In genomic region chrX:78708171-78708570, GRCh38 we compare ENCODE assay signal across 8 cellular contexts. TPM values are rescaled to one million over a fixed set of nuclear protein-coding genes. Genes with fewer than 3 reads are reported as not detected.
A peak's percentile ranks its signal among the peaks of the same experiment; 100 is the strongest.
DNase-seq lines count a peak whose midpoint lies in the region; ATAC-seq, FAIRE-seq and TF ChIP-seq lines count a peak whose summit lies in the region.

No MANE protein-coding gene starts in this region.

- H3K4me3 ChIP-seq in GM12878 (no peak overlapping the region), sigmoid colon (no peak overlapping the region)

- TF ChIP-seq EP300 in GM12878 (IDR thresholded peaks at IDR 0.05; ENCODE audit: borderline replicate concordance in 1 of 2, control insufficient read depth in 1 of 2, low read depth in 2 of 2, low read length in 2 of 2) (no peak), sigmoid colon (IDR thresholded peaks at IDR 0.05) (no peak)

- 15% methylated on average over 3 of the region's 3 CpGs for WGBS in GM12878 (ENCODE audit: insufficient coverage, insufficient replicate concordance, low lambda C conversion rate, missing lambda C conversion rate)
- 51 to 59% methylated on average over 3 of the region's 3 CpGs for WGBS in sigmoid colon, 2 donors

- H2AFZ ChIP-seq in GM12878 (ENCODE audit: control insufficient read depth, low read depth, low read length): no peak overlapping the region

- H3K4me2 ChIP-seq in GM12878 (ENCODE audit: control insufficient read depth, insufficient read depth): no peak overlapping the region

- TF ChIP-seq POLR2A in GM12878 (IDR thresholded peaks at IDR 0.05; ENCODE audit: low read depth, low read length) (no peak), sigmoid colon (IDR thresholded peaks at IDR 0.05) (no peak)

- H4K20me1 ChIP-seq in GM12878 (ENCODE audit: control insufficient read depth, insufficient read depth): no peaks in the 10 kb centered on the region

- no peaks in the 10 kb centered on the region for H3K27me3 ChIP-seq in GM12878 (replicated peaks in 1 of 2; ENCODE audit: control insufficient read depth in 2 of 2, insufficient read depth in 2 of 2, low read length in 1 of 2)
- H3K27me3 ChIP-seq in sigmoid colon: no peaks in the 10 kb centered on the region

- RAD21 ChIA-PET in GM12878 (lab: Charles Lee; ENCODE audit: unreplicated experiment): interaction anchor here (1.2 to 4.4 kb wide), 9 partner anchors 18 to 374 kb away, joined by 3 to 25 read pairs (median 9); no protein-coding TSS in a partner anchor

- no peaks in the 10 kb centered on the region for H3K27me3 Mint-ChIP-seq in activated CD4-positive, alpha-beta memory T cell treated with anti-CD3 and anti-CD28 coated beads, Interleukin-2, amount 10 ng/mL, durations not matched to agents 7 days and 5 days

- H3K9ac ChIP-seq in GM12878 (ENCODE audit: control insufficient read depth, insufficient read depth, low read length): no peak overlapping the region

- peaks cover 3% of the 10 kb centered on the region for H3K9me3 Mint-ChIP-seq in activated CD4-positive, alpha-beta memory T cell treated with anti-CD3 and anti-CD28 coated beads, Interleukin-2, amount 10 ng/mL, durations not matched to agents 7 days and 5 days

- no peak for FAIRE-seq in GM12878 (lab: Jason Lieb, UNC)

- H3K4me3 Mint-ChIP-seq in activated CD4-positive, alpha-beta memory T cell treated with anti-CD3 and anti-CD28 coated beads, Interleukin-2, amount 10 ng/mL, durations not matched to agents 7 days and 5 days: no peak overlapping the region

- H3K79me2 ChIP-seq in GM12878 (ENCODE audit: control insufficient read depth, insufficient read depth, low read length): no peaks in the 10 kb centered on the region

- POLR2A ChIA-PET in GM12878 (lab: Charles Lee): no interaction called here
- POLR2A ChIA-PET in activated CD4-positive, alpha-beta memory T cell treated with anti-CD3 and anti-CD28 coated beads, Interleukin-2, amount 10 ng/mL, durations not matched to agents 7 days and 5 days (lab: Charles Lee): no interaction called here

- ATAC-seq in GM12878: peak; percentile 46; the same call in 2 of the 3 replicates
- no peak for ATAC-seq in GM19023 (IDR thresholded peaks at IDR 0.05; ENCODE audit: unreplicated experiment)

- H3K9me3 ChIP-seq in GM12878 (replicated peaks; ENCODE audit: control insufficient read depth, insufficient read depth, low read length) (no peaks in the 10 kb centered on the region; the same call in 2 of the 3 replicates), sigmoid colon (no peaks in the 10 kb centered on the region)

- TF ChIP-seq RAD21 in GM12878 (IDR thresholded peaks at IDR 0.05; ENCODE audit: insufficient read depth, low read depth, low read length): peak; percentile 61

- peak; percentile 38 for DNase-seq in GM03348 (ENCODE audit: low spot score)
- DNase-seq in M059J (ENCODE audit: low read depth): peak; percentile 56
- no peak for DNase-seq in GM12878 (ENCODE audit: low read depth, low spot score)
- DNase-seq in mucosa of gallbladder (ENCODE audit: low spot score): peak; percentile 17
- DNase-seq in putamen (ENCODE audit: low spot score): no peak
- DNase-seq in activated CD4-positive, alpha-beta memory T cell treated with anti-CD3 and anti-CD28 coated beads, Interleukin-2, amount 10 ng/mL, durations not matched to agents 7 days and 5 days: no peak
- no peak for DNase-seq in sigmoid colon

- no peak overlapping the region for H3K27ac Mint-ChIP-seq in activated CD4-positive, alpha-beta memory T cell treated with anti-CD3 and anti-CD28 coated beads, Interleukin-2, amount 10 ng/mL, durations not matched to agents 7 days and 5 days

- intact Hi-C loops in GM12878 (cut with micrococcal nuclease; ENCODE audit: unreplicated experiment): loop anchor here (1.0 kb wide), 1 partner anchor 153 kb away; no protein-coding TSS in a partner anchor
- intact Hi-C loops in sigmoid colon (cut with DNase I): no loop called here

- CTCF ChIA-PET in GM12878 (lab: Yijun Ruan, JAX): interaction anchor here (0.7 to 4.5 kb wide), 17 partner anchors 8 to 705 kb away, joined by 3 to 38 read pairs (median 5); partner anchors contain the start of gene RTL3
- CTCF ChIA-PET in activated CD4-positive, alpha-beta memory T cell treated with anti-CD3 and anti-CD28 coated beads, Interleukin-2, amount 10 ng/mL, durations not matched to agents 7 days and 5 days (lab: Charles Lee): interaction anchor here (1.0 kb wide), 1 partner anchor 152 kb away, joined by 3 read pairs; no protein-coding TSS in a partner anchor

- H3K4me1 ChIP-seq in GM12878 (ENCODE audit: control insufficient read depth, insufficient read depth, low read length): no peaks in the 10 kb centered on the region
- no peaks in the 10 kb centered on the region for H3K4me1 ChIP-seq in sigmoid colon

- in situ Hi-C loops in GM12878 (cut with MboI): no loop called here

- H3K36me3 Mint-ChIP-seq in activated CD4-positive, alpha-beta memory T cell treated with anti-CD3 and anti-CD28 coated beads, Interleukin-2, amount 10 ng/mL, durations not matched to agents 7 days and 5 days (ENCODE audit: low read depth): no peaks in the 10 kb centered on the region

- no TSS peak for BruUV-seq in GM12878 (replicated peaks; lab: Mats Ljungman, UMichigan)

- TF ChIP-seq CTCF in GM12878 (IDR thresholded peaks at IDR 0.05 in 2 of 3, conservative IDR thresholded peaks at IDR 0.05 in 1 of 3; ENCODE audit: control insufficient read depth in 2 of 3, extremely low read depth in 1 of 3, insufficient read depth in 1 of 3, low read depth in 3 of 3, low read length in 3 of 3) (peak; percentile 26 to 43 (median 36); a peak in 5 of 6 replicates), sigmoid colon (IDR thresholded peaks at IDR 0.05) (no peak)

- SMC1A ChIA-PET in GM12878 (lab: Charles Lee; ENCODE audit: uncharacterized antibody, unreplicated experiment): interaction anchor here (0.7 to 5.3 kb wide), 18 partner anchors 45 to 379 kb away, joined by 3 to 27 read pairs (median 5); partner anchors contain the start of gene RTL3

- no peaks in the 10 kb centered on the region for H3K36me3 ChIP-seq in GM12878 (ENCODE audit: control insufficient read depth in 2 of 2, insufficient read depth in 2 of 2, low read length in 1 of 2)
- no peaks in the 10 kb centered on the region for H3K36me3 ChIP-seq in sigmoid colon

- H3K4me1 Mint-ChIP-seq in activated CD4-positive, alpha-beta memory T cell treated with anti-CD3 and anti-CD28 coated beads, Interleukin-2, amount 10 ng/mL, durations not matched to agents 7 days and 5 days: no peaks in the 10 kb centered on the region

- no peak overlapping the region for H3K27ac ChIP-seq in GM12878 (ENCODE audit: control insufficient read depth, insufficient read depth)
- no peak overlapping the region for H3K27ac ChIP-seq in sigmoid colon

TF ChIP-seq in GM12878, 131 proteins besides CTCF, POLR2A, EP300 and RAD21 (continues in another document):
- TF ChIP-seq NFIC (IDR thresholded peaks at IDR 0.05; ENCODE audit: low read depth, low read length): no peak
- TF ChIP-seq CHD1 (IDR thresholded peaks at IDR 0.05; ENCODE audit: low read depth, low read length): no peak

RNA-seq across cellular contexts. Expression of gene LPAR4, which starts 39.3 kb away (rescaled TPM):
- total RNA-seq in M059J (2014; rRNA removed; shearing (Covaris generic)): 2.0 and 3.3 TPM in 2 replicates
- 0.47 and 0.54 TPM in 2 replicates for total RNA-seq in GM12878 (2013; cell fraction: nucleolus; rRNA removed)
- 0.05 TPM in 1 of 2 replicates, not detected in the other for total RNA-seq in GM12878 (2014; rRNA removed)
- total RNA-seq in GM12878 (2014; rRNA removed; fragmentation: Illumina TruSeq; extraction: Trizol): not detected in 2 replicates
- not detected in 2 replicates for total RNA-seq in GM12878 (2021)
- not detected for polyA plus RNA-seq in GM12878 (2011; ENCODE audit: low read depth)
- polyA plus RNA-seq in GM12878 (2011; rRNA removed): 0.10 and 0.26 TPM in 2 replicates
- polyA plus RNA-seq in GM12878 (2011; cell fraction: cytosol; rRNA removed): 0.03 and 0.06 TPM in 2 replicates
- 0.27 and 0.28 TPM in 2 replicates for polyA plus RNA-seq in GM12878 (2011; cell fraction: nucleus; rRNA removed)
- 0.08 TPM in 1 of 2 replicates, not detected in the other for polyA plus RNA-seq in GM12878 (2012)
- polyA plus RNA-seq in GM12878 (2014; fragmentation: Illumina TruSeq; extraction: Trizol): 0.06 and 0.29 TPM in 2 replicates
- under 1 TPM in 1 of 2 experiments, not detected in 1; 0.05 TPM for polyA plus RNA-seq in GM12878 (2014; fragmentation: Nextera tagmentation; extraction: Ambion mirVana)
- polyA plus RNA-seq in GM12878 (2014; rRNA removed): not detected in 2 replicates
- not detected for polyA plus RNA-seq in GM12878 (2016; fragmentation: Nextera tagmentation; extraction: Ambion mirVana)
- polyA minus RNA-seq in GM12878 (2011; rRNA and poly(A)+ RNA removed): 0.21 and 0.44 TPM in 2 replicates
- polyA minus RNA-seq in GM12878 (2011; cell fraction: cytosol; rRNA and poly(A)+ RNA removed): not detected in 2 replicates
- 0.29 TPM in 1 of 2 replicates, not detected in the other for polyA minus RNA-seq in GM12878 (2011; cell fraction: nucleus; rRNA and poly(A)+ RNA removed)
- total RNA-seq in mucosa of gallbladder: 0.20 TPM
- total RNA-seq in activated CD4-positive, alpha-beta memory T cell treated with anti-CD3 and anti-CD28 coated beads, Interleukin-2, amount 10 ng/mL, durations not matched to agents 7 days and 5 days: under 1 TPM in 1 of 2 experiments, not detected in 1; 0.08 TPM
- 1 to 10 TPM in 1 of 4 donors, under 1 TPM in 1, not detected in 2; 0.36 to 1.2 TPM for total RNA-seq in sigmoid colon
- polyA plus RNA-seq in sigmoid colon: 1 to 10 TPM in 1 of 3 donors, under 1 TPM in 1, not detected in 1; 0.07 to 1.2 TPM

RNA-seq across cellular contexts. Expression of gene RTL3, which starts 49.0 kb away (rescaled TPM):
- total RNA-seq in M059J (2014; rRNA removed; shearing (Covaris generic)): 2.1 and 3.0 TPM in 2 replicates
- total RNA-seq in GM12878 (2013; cell fraction: nucleolus; rRNA removed): 0.98 and 1.0 TPM in 2 replicates
- 0.16 and 0.23 TPM in 2 replicates for total RNA-seq in GM12878 (2014; rRNA removed)
- total RNA-seq in GM12878 (2014; rRNA removed; fragmentation: Illumina TruSeq; extraction: Trizol): 0.27 and 0.28 TPM in 2 replicates
- total RNA-seq in GM12878 (2021): 0.19 and 0.23 TPM in 2 replicates
- polyA plus RNA-seq in GM12878 (2011; ENCODE audit: low read depth): 0.09 TPM
- 1.4 and 1.5 TPM in 2 replicates for polyA plus RNA-seq in GM12878 (2011; rRNA removed)
- 1.2 and 1.4 TPM in 2 replicates for polyA plus RNA-seq in GM12878 (2011; cell fraction: cytosol; rRNA removed)
- 0.67 TPM in 2 replicates for polyA plus RNA-seq in GM12878 (2011; cell fraction: nucleus; rRNA removed)
- 0.04 and 0.09 TPM in 2 replicates for polyA plus RNA-seq in GM12878 (2012)
- polyA plus RNA-seq in GM12878 (2014; fragmentation: Illumina TruSeq; extraction: Trizol): 0.35 and 0.38 TPM in 2 replicates
- polyA plus RNA-seq in GM12878 (2014; fragmentation: Nextera tagmentation; extraction: Ambion mirVana): under 1 TPM in 1 of 2 experiments, not detected in 1; 0.09 TPM
- polyA plus RNA-seq in GM12878 (2014; rRNA removed): 0.18 and 0.41 TPM in 2 replicates
- polyA plus RNA-seq in GM12878 (2016; fragmentation: Nextera tagmentation; extraction: Ambion mirVana): under 1 TPM; 0.16 to 0.37 TPM
- polyA minus RNA-seq in GM12878 (2011; rRNA and poly(A)+ RNA removed): 1.4 and 1.7 TPM in 2 replicates
- 0.31 and 0.53 TPM in 2 replicates for polyA minus RNA-seq in GM12878 (2011; cell fraction: cytosol; rRNA and poly(A)+ RNA removed)
- polyA minus RNA-seq in GM12878 (2011; cell fraction: nucleus; rRNA and poly(A)+ RNA removed): 1.2 and 1.6 TPM in 2 replicates
- not detected for total RNA-seq in mucosa of gallbladder
- total RNA-seq in activated CD4-positive, alpha-beta memory T cell treated with anti-CD3 and anti-CD28 coated beads, Interleukin-2, amount 10 ng/mL, durations not matched to agents 7 days and 5 days: not detected
- total RNA-seq in sigmoid colon: 1 to 10 TPM in 3 of 4 donors, under 1 TPM in 1; 0.95 to 2.8 (median 1.4) TPM
- polyA plus RNA-seq in sigmoid colon: under 1 TPM in 2 of 3 donors, not detected in 1; under 0.01 to 0.09 TPM

Comparison
In these comparisons a context has a peak if more than half of its experiments do, and no peak if none do; other contexts are left out.
1. DNase-seq: peak in GM03348 (single experiment), M059J (single experiment) and mucosa of gallbladder (single experiment); none in GM12878 (single experiment), putamen (single experiment), activated CD4-positive, alpha-beta memory T cell treated with anti-CD3 and anti-CD28 coated beads, Interleukin-2, amount 10 ng/mL, durations not matched to agents 7 days and 5 days (single experiment) and sigmoid colon (single experiment).
2. CTCF ChIP-seq: peak in GM12878 (3 of 3); none in sigmoid colon (0 of 4).